12 cellular contexts compared by ENCODE assay signal in genomic region chr17:31680126-31680525, GRCh38.
DNase-seq lines count a peak whose midpoint lies in the region; ATAC-seq lines count a peak whose summit lies in the region.
"Had no signal": no experiment of that assay in that cellular context is flagged by ENCODE, and none has a peak within 500 bp of the region (broad histone marks: within the 10 kb centered on the region; RNA-seq: fewer than 3 reads in every experiment).

No MANE protein-coding gene starts in this region.

- peaks cover 7% of the 10 kb centered on the region for H3K4me1 Mint-ChIP-seq in T-helper 2 cell treated with Interferon-gamma antibody and Interleukin-4, amounts not matched to agents 5 μg/mL and 100 μg/mL, for 36 hours (ENCODE audit: low read depth)
- peaks cover 25% of the 10 kb centered on the region for H3K4me1 Mint-ChIP-seq in stimulated activated naive CD8-positive, alpha-beta T cell treated with anti-CD3 and anti-CD28 coated beads, Interleukin-15, Interleukin-2, amounts not matched to agents 100 ng/mL and 50 ng/mL, for 24 hours (ENCODE audit: low read depth)

- ATAC-seq in left lobe of liver, result no peak
- no peak for ATAC-seq in GM18517 (IDR thresholded peaks at IDR 0.05; ENCODE audit: unreplicated experiment)
- no peak for ATAC-seq in HG02973 (IDR thresholded peaks at IDR 0.05; ENCODE audit: unreplicated experiment)
- ATAC-seq in HG03565 (IDR thresholded peaks at IDR 0.05; ENCODE audit: unreplicated experiment), result no peak

- peak overlapping the region; percentile 6 for H3K4me3 Mint-ChIP-seq in T-helper 2 cell treated with Interferon-gamma antibody and Interleukin-4, amounts not matched to agents 5 μg/mL and 100 μg/mL, for 36 hours
- peak overlapping the region; percentile 35 for H3K4me3 Mint-ChIP-seq in stimulated activated naive CD8-positive, alpha-beta T cell treated with anti-CD3 and anti-CD28 coated beads, Interleukin-15, Interleukin-2, amounts not matched to agents 100 ng/mL and 50 ng/mL, for 24 hours

- no peak overlapping the region for H3K27ac Mint-ChIP-seq in T-helper 2 cell treated with Interferon-gamma antibody and Interleukin-4, amounts not matched to agents 5 μg/mL and 100 μg/mL, for 36 hours
- H3K27ac Mint-ChIP-seq in stimulated activated naive CD8-positive, alpha-beta T cell treated with anti-CD3 and anti-CD28 coated beads, Interleukin-15, Interleukin-2, amounts not matched to agents 100 ng/mL and 50 ng/mL, for 24 hours, result peak overlapping the region; percentile 47

- peaks cover 14% of the 10 kb centered on the region for H3K27me3 Mint-ChIP-seq in T-helper 2 cell treated with Interferon-gamma antibody and Interleukin-4, amounts not matched to agents 5 μg/mL and 100 μg/mL, for 36 hours (ENCODE audit: low read depth)
- H3K27me3 Mint-ChIP-seq in stimulated activated naive CD8-positive, alpha-beta T cell treated with anti-CD3 and anti-CD28 coated beads, Interleukin-15, Interleukin-2, amounts not matched to agents 100 ng/mL and 50 ng/mL, for 24 hours, result peaks cover 57% of the 10 kb centered on the region

- no peaks in the 10 kb centered on the region for H3K9me3 Mint-ChIP-seq in T-helper 2 cell treated with Interferon-gamma antibody and Interleukin-4, amounts not matched to agents 5 μg/mL and 100 μg/mL, for 36 hours
- no peaks in the 10 kb centered on the region for H3K9me3 Mint-ChIP-seq in stimulated activated naive CD8-positive, alpha-beta T cell treated with anti-CD3 and anti-CD28 coated beads, Interleukin-15, Interleukin-2, amounts not matched to agents 100 ng/mL and 50 ng/mL, for 24 hours

- DNase-seq in activated T-cell treated with anti-CD3 and anti-CD28 coated beads for 24 hours (ENCODE audit: low read depth) (peak; percentile 11), activated T-cell treated with anti-CD3 and anti-CD28 coated beads for 4 hours (no peak), left lobe of liver (ENCODE audit: low spot score) (peak; percentile 2)
- DNase-seq in T-helper 2 cell treated with Interferon-gamma antibody and Interleukin-4, amounts not matched to agents 5 μg/mL and 100 μg/mL, for 36 hours (ENCODE audit: low spot score), result peak; percentile 67
- DNase-seq: left ventricle myocardium inferior, NCI-H1105, NCI-H510A, SHP77 had no signal

- no peaks in the 10 kb centered on the region for H3K36me3 Mint-ChIP-seq in T-helper 2 cell treated with Interferon-gamma antibody and Interleukin-4, amounts not matched to agents 5 μg/mL and 100 μg/mL, for 36 hours (ENCODE audit: low read depth)
- H3K36me3 Mint-ChIP-seq in stimulated activated naive CD8-positive, alpha-beta T cell treated with anti-CD3 and anti-CD28 coated beads, Interleukin-15, Interleukin-2, amounts not matched to agents 100 ng/mL and 50 ng/mL, for 24 hours (ENCODE audit: low read depth), result no peaks in the 10 kb centered on the region
